Comparison of ENCODE assay signal across 19 cellular contexts in the genomic region with DNA sequence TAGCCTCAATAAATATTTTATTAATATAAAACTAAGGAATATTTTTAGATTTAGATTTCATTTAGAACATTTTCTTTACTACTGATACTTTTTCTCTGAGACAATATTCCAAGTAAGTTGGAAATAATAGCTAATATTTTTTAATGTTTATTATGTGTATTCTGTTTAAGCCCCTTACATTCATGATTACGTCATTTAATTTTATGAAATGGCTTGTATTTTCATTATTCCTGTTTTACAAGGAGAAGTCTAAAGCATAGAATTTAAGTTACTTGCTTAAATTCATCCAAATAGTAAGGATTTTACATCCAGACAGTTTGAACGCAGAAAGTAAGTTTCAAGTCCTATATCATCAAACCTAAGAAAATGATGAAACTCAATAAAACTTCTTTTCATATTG. TPM values are rescaled to one million over a fixed set of nuclear protein-coding genes. Genes with fewer than 3 reads are reported as not detected.
DNase-seq lines count a peak whose midpoint lies in the region; ATAC-seq, FAIRE-seq and TF ChIP-seq lines count a peak whose summit lies in the region.
"Had no signal": no experiment of that assay in that cellular context is flagged by ENCODE, and none has a peak within 500 bp of the region (broad histone marks: within the 10 kb centered on the region; RNA-seq: fewer than 3 reads in every experiment).

No MANE protein-coding gene starts in this region.

- CTCF ChIA-PET in HEK293 (lab: Yijun Ruan, JAX), result no interaction called here

- TF ChIP-seq EP300 in ovary (IDR thresholded peaks at IDR 0.05), result no peak

- H3K36me3 ChIP-seq in HEK293 (ENCODE audit: control insufficient read depth in 2 of 2, insufficient read depth in 1 of 2, low read length in 2 of 2), result no peaks in the 10 kb centered on the region
- no peaks in the 10 kb centered on the region for H3K36me3 ChIP-seq in kidney (ENCODE audit: control insufficient read depth in 1 of 2, insufficient read depth in 2 of 2, low read length in 2 of 2)
- H3K36me3 ChIP-seq in ovary, result no peaks in the 10 kb centered on the region
- H3K36me3 ChIP-seq in body of pancreas (replicated peaks in 1 of 2; ENCODE audit: insufficient read depth in 1 of 2, low read depth in 2 of 2), result no peaks in the 10 kb centered on the region

- no peak for TF ChIP-seq POLR2A in ovary (IDR thresholded peaks at IDR 0.05)
- no peak for TF ChIP-seq POLR2A in body of pancreas (IDR thresholded peaks at IDR 0.05)

- H3K4me1 ChIP-seq in HEK293 (ENCODE audit: control insufficient read depth, insufficient read depth, low read length) (no peaks in the 10 kb centered on the region), kidney (ENCODE audit: control insufficient read depth in 1 of 2, insufficient read depth in 1 of 2, low read depth in 1 of 2, low read length in 2 of 2) (no peaks in the 10 kb centered on the region), ovary (ENCODE audit: insufficient read depth) (no peaks in the 10 kb centered on the region), body of pancreas (no peaks in the 10 kb centered on the region)

- no peak for DNase-seq in kidney
- no peak for DNase-seq in stimulated activated CD4-positive, alpha-beta T cell treated with anti-CD3 and anti-CD28 coated beads, Interleukin-12 subunit alpha, Interleukin-12 subunit beta, amount 100 ng/mL, for 4 hours
- DNase-seq in ovary, result no peak
- no peak for DNase-seq in body of pancreas
- DNase-seq: C1 segment of cervical spinal cord; Calu3; CD4-positive, alpha-beta memory T cell; COR-L47; DMS53; DMS79 treated with DMSO at 0.1 percent for 48 hours; H9; HFFc6 had no signal

- WGBS in ovary, 3 donors, result 92 to 96% (median 95%) methylated on average over 2 of the region's 2 CpGs
- 87 to 93% methylated on average over 2 of the region's 2 CpGs for WGBS in body of pancreas, 2 donors

- H3K9ac ChIP-seq in kidney (ENCODE audit: low read length in 2 of 2), result no peak overlapping the region

- H3K4me3 ChIP-seq in HEK293 (ENCODE audit: low read depth, low read length) (no peak overlapping the region), kidney (ENCODE audit: low read length in 2 of 2) (no peak overlapping the region), ovary (no peak overlapping the region), body of pancreas (no peak overlapping the region)
- H3K4me3 ChIP-seq: GM23338 had no signal

- POLR2A ChIA-PET in HEK293 (lab: Yijun Ruan, JAX), result no interaction called here

- intact Hi-C loops in kidney (cut with DNase I) (no loop called here), ovary (cut with DNase I) (no loop called here), body of pancreas (cut with DNase I) (no loop called here)

- no peaks in the 10 kb centered on the region for H3K9me3 ChIP-seq in HEK293 (ENCODE audit: control insufficient read depth, insufficient read depth, low read depth, low read length)
- no peaks in the 10 kb centered on the region for H3K9me3 ChIP-seq in kidney (ENCODE audit: control insufficient read depth in 1 of 2, low read length in 2 of 2)
- H3K9me3 ChIP-seq in ovary, result no peaks in the 10 kb centered on the region
- no peaks in the 10 kb centered on the region for H3K9me3 ChIP-seq in body of pancreas

- no peak for ATAC-seq in body of pancreas
- ATAC-seq: GM23338, HCT116 had no signal

- FAIRE-seq in colon (lab: Jason Lieb, UNC), result peak; percentile 66
- FAIRE-seq in kidney (lab: Jason Lieb, UNC), result peak; percentile 69
- FAIRE-seq: GM19239 had no signal

- H3K27me3 ChIP-seq in ovary (no peaks in the 10 kb centered on the region), body of pancreas (peaks cover 0 to 6% of the 10 kb centered on the region in 2 donors)

- H3K27ac ChIP-seq in HEK293 (ENCODE audit: extremely low read depth, low read depth, low read length) (no peak overlapping the region), kidney (ENCODE audit: low read depth in 2 of 2, low read length in 2 of 2) (no peak overlapping the region), ovary (no peak overlapping the region), body of pancreas (no peak overlapping the region)

- no peak for TF ChIP-seq CTCF in HEK293 (tag by site-specific recombination; IDR thresholded peaks at IDR 0.05)
- no peak for TF ChIP-seq CTCF in kidney (IDR thresholded peaks at IDR 0.05; ENCODE audit: borderline replicate concordance, extremely low read depth, insufficient read depth)
- TF ChIP-seq CTCF in ovary (IDR thresholded peaks at IDR 0.05), result no peak
- no peak for TF ChIP-seq CTCF in body of pancreas (IDR thresholded peaks at IDR 0.05)

TF ChIP-seq in HEK293, 187 proteins besides CTCF, POLR2A, EP300 and RAD21:
- TF ChIP-seq KLF9 (tag by site-specific recombination; IDR thresholded peaks at IDR 0.05; ENCODE audit: low read depth) (no peak), OSR2 (tag by site-specific recombination; IDR thresholded peaks at IDR 0.05) (no peak), ZNF501 (tag by site-specific recombination; IDR thresholded peaks at IDR 0.05) (no peak)
- TF ChIP-seq, protein P1, sequence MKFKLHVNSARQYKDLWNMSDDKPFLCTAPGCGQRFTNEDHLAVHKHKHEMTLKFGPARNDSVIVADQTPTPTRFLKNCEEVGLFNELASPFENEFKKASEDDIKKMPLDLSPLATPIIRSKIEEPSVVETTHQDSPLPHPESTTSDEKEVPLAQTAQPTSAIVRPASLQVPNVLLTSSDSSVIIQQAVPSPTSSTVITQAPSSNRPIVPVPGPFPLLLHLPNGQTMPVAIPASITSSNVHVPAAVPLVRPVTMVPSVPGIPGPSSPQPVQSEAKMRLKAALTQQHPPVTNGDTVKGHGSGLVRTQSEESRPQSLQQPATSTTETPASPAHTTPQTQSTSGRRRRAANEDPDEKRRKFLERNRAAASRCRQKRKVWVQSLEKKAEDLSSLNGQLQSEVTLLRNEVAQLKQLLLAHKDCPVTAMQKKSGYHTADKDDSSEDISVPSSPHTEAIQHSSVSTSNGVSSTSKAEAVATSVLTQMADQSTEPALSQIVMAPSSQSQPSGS (tag by site-specific recombination; IDR thresholded peaks at IDR 0.05; ENCODE audit: low read depth), result 0 out of 2 replicates have a peak, but pooled peaks have one; percentile 32

RNA-seq across cellular contexts. Expression of gene DGKB, which starts 6.1 kb away (rescaled TPM):
- 1.5 TPM for total RNA-seq in kidney
- 0.26 TPM for polyA plus RNA-seq in kidney (ENCODE audit: insufficient read depth, low read depth, low replicate concordance)
- 1 to 10 TPM in 1 of 7 donors, under 1 TPM in 4, not detected in 2; under 0.01 to 1.3 (median 0.28) TPM for total RNA-seq in ovary
- polyA plus RNA-seq in ovary, result under 1 TPM; 0.18 to 0.77 TPM
- total RNA-seq in body of pancreas, result under 1 TPM in 1 of 2 donors, not detected in 1; 0.52 TPM
- total RNA-seq: A673; Calu3; CD4-positive, alpha-beta memory T cell; G401 had no signal
- polyA plus RNA-seq: CD4-positive, alpha-beta memory T cell had no signal
